ENCODE assay signal across 11 cellular contexts in the genomic region with DNA sequence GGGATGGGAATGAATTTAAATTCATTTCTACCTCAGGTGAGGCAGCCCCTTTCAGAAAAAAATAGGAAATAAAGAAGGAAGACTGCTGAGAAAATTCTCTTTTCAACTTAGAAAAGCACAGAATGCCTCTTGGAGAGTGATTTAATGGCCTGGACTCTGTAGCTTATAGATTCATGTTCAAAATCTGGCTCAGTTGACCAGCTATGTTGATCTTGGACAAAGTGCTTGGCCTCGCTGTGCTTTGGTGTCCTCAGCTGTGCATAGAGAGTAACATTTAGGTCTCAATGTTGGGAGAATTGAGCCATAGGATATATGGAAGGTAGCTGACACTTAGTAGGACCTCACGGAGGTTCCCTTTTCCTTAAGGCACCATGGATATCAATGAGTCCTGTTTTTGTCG. TPM values are rescaled to one million over a fixed set of nuclear protein-coding genes. Genes with fewer than 3 reads are reported as not detected.
"Had no signal": no experiment of that assay in that cellular context is flagged by ENCODE, and none has a peak within 500 bp of the region (broad histone marks: within the 10 kb centered on the region; RNA-seq: fewer than 3 reads in every experiment).

No MANE protein-coding gene starts in this region.

- FAIRE-seq: H1, H54 had no signal

- H3K27ac ChIP-seq: GM23248 had no signal

- H3K4me2 ChIP-seq: GM23338 had no signal

- ATAC-seq: GM23338, HCT116 had no signal

- H2AFZ ChIP-seq: GM23248, GM23338 had no signal

- H3K4me3 ChIP-seq: GM23248, GM23338, HAP-1 had no signal

- H3K9ac ChIP-seq: GM23248 had no signal

- DNase-seq: GM23248, GOT3, H7, H9, HCEC 1CT, HFFc6 had no signal

- H3K9me3 ChIP-seq: HAP-1 had no signal

- H3K36me3 ChIP-seq: HAP-1 had no signal

RNA-seq across cellular contexts. Expression of gene SFRP2, which starts 49.7 kb away (rescaled TPM):
- total RNA-seq: HFFc6 had no signal
